ENCODE assay signal across 2 cellular contexts in the genomic region with DNA sequence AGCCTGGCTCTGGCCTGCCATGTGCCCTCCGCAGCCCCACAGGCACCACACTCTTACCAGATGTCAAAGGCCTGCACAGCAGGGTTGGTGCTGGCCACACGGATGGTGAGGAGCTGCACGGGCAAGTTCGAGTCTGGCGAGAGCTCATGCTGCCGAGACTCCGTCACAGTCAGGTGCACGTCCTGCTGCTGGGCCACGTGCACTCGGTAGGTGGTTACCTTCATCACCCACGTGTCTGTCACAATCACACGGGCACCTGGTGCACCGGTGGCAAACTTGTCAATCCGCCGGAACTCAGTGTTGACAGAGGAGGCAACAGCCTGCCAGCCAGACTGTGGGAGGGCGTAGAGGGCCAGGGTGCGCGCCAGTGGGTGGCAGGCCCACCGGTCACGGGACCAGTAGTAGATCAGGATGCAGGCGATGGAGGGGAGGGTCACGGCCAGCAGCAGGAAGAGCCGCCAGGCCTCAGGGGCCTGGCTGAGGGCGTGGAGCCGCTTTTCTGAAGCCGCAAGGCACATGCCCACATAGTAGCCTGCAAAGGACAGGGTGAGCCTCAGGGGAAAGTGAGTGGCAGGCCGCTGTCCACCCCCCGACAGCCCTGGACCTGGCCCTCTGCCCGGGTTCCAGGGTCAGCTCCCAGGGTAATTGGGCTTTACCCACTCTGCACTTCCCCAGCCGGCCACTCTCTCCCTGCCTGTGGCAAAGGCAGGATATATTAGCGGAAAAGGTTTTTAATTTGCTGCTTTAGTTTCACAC.
A peak's percentile ranks its signal among the peaks of the same experiment; 100 is the strongest.
TF ChIP-seq lines count a peak whose summit lies in the region.

No MANE protein-coding gene starts in this region.

TF ChIP-seq in HepG2, 621 proteins besides CTCF, POLR2A, EP300 and RAD21:
- TF ChIP-seq AGO1 (IDR thresholded peaks at IDR 0.05; ENCODE audit: low read depth, low read length, poor library complexity, severe bottlenecking): peak; percentile 25
- TF ChIP-seq, protein P1, sequence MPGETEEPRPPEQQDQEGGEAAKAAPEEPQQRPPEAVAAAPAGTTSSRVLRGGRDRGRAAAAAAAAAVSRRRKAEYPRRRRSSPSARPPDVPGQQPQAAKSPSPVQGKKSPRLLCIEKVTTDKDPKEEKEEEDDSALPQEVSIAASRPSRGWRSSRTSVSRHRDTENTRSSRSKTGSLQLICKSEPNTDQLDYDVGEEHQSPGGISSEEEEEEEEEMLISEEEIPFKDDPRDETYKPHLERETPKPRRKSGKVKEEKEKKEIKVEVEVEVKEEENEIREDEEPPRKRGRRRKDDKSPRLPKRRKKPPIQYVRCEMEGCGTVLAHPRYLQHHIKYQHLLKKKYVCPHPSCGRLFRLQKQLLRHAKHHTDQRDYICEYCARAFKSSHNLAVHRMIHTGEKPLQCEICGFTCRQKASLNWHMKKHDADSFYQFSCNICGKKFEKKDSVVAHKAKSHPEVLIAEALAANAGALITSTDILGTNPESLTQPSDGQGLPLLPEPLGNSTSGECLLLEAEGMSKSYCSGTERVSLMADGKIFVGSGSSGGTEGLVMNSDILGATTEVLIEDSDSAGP (CRISPR knock-in tag; IDR thresholded peaks at IDR 0.05; ENCODE audit: borderline replicate concordance): peak; percentile 2; the same call in 1 of the 2 replicates
- TF ChIP-seq KAT2B (IDR thresholded peaks at IDR 0.05; ENCODE audit: borderline replicate concordance, low read depth, low read length): no peak
- no peak for TF ChIP-seq PRMT3 (CRISPR knock-in tag; IDR thresholded peaks at IDR 0.05; ENCODE audit: borderline replicate concordance, low read depth)
- TF ChIP-seq AGO2 (optimal IDR thresholded peaks at IDR 0.05; ENCODE audit: low read depth, low read length): peak; percentile 60
- TF ChIP-seq, protein P2, sequence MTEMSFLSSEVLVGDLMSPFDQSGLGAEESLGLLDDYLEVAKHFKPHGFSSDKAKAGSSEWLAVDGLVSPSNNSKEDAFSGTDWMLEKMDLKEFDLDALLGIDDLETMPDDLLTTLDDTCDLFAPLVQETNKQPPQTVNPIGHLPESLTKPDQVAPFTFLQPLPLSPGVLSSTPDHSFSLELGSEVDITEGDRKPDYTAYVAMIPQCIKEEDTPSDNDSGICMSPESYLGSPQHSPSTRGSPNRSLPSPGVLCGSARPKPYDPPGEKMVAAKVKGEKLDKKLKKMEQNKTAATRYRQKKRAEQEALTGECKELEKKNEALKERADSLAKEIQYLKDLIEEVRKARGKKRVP (CRISPR knock-in tag; IDR thresholded peaks at IDR 0.05): no peak
- peak; percentile 56; the same call in 1 of the 2 replicates for TF ChIP-seq RBFOX2 (IDR thresholded peaks at IDR 0.05; ENCODE audit: low read depth, low read length)
TF ChIP-seq in HepG2: peak in this region for 4.

TF ChIP-seq in HEK293T, 16 proteins besides CTCF, POLR2A, EP300 and RAD21:
- TF ChIP-seq FOXK2 (IDR thresholded peaks at IDR 0.05) (no peak), L3MBTL2 (conservative IDR thresholded peaks at IDR 0.05) (no peak), ELF4 (IDR thresholded peaks at IDR 0.05) (no peak), ZNF384 (IDR thresholded peaks at IDR 0.05) (no peak), FOXM1 (IDR thresholded peaks at IDR 0.05; ENCODE audit: borderline replicate concordance) (no peak), TARDBP (IDR thresholded peaks at IDR 0.05) (no peak), LEF1 (IDR thresholded peaks at IDR 0.05; ENCODE audit: borderline replicate concordance) (no peak)
